16 cellular contexts compared by ENCODE assay signal in genomic region chr1:246726881-246727280, GRCh38. TPM values are rescaled to one million over a fixed set of nuclear protein-coding genes. Genes with fewer than 3 reads are reported as not detected.
DNase-seq lines count a peak whose midpoint lies in the region; TF ChIP-seq lines count a peak whose summit lies in the region.
"Had no signal": no experiment of that assay in that cellular context is flagged by ENCODE, and none has a peak within 500 bp of the region (broad histone marks: within the 10 kb centered on the region; RNA-seq: fewer than 3 reads in every experiment).

No MANE protein-coding gene starts in this region.

- H3K4me1 ChIP-seq in GM23248 (ENCODE audit: insufficient read depth), result peaks cover 12% of the 10 kb centered on the region

- no peak overlapping the region for H3K9ac ChIP-seq in GM23248
- H3K9ac ChIP-seq: KMS-11 had no signal

- 76 to 82% methylated on average over 4 of the region's 4 CpGs for WGBS in GM23248 (ENCODE audit: low coverage in 1 of 2, low lambda C conversion rate in 2 of 2, missing lambda C conversion rate in 2 of 2), 2 experiments

- H3K36me3 ChIP-seq in GM23248 (ENCODE audit: low read depth), result peaks cover 34% of the 10 kb centered on the region

- H3K4me3 ChIP-seq in GM23248, result no peak overlapping the region

- H3K27ac Mint-ChIP-seq in mesothelial cell of epicardium, result no peak overlapping the region
- H3K27ac Mint-ChIP-seq: activated T-helper 2 cell treated with anti-CD3 and anti-CD28 coated beads, Interferon-gamma antibody, Interleukin-2, Interleukin-4, amounts not matched to agents 10 μg/mL and 5 μg/mL and 100 μg/mL, durations not matched to agents 14 hours and 24 hours and 36 hours; CD4-positive, CD25-positive, alpha-beta regulatory T cell had no signal

- H3K4me3 Mint-ChIP-seq in mesothelial cell of epicardium, result no peak overlapping the region

- H3K9me2 ChIP-seq in GM23248 (ENCODE audit: insufficient read depth), result no peaks in the 10 kb centered on the region

- DNase-seq in Ammon's horn (ENCODE audit: low spot score) (peak; percentile 73), amygdala (lab: John Stamatoyannopoulos, UW) (peak in 29 of 56 donors; percentile 1 to 67 (median 20)), inferior parietal cortex (ENCODE audit: extremely low spot score) (peak; percentile 81), nucleus accumbens (lab: John Stamatoyannopoulos, UW) (peak in 32 of 56 donors; percentile 2 to 71 (median 21)), NCI-H226 (no peak), mesothelial cell of epicardium (ENCODE audit: low spot score in 2 of 2, unreplicated experiment in 2 of 2) (no peak), GM23248 (no peak)
- no peak for DNase-seq in effector CD4-positive, alpha-beta T cell
- DNase-seq: activated CD4-positive, CD25-positive, alpha-beta regulatory T cell treated with anti-CD3 and anti-CD28 coated beads, Interleukin-2, amount 50 U/mL, for 72 hours; CD4-positive, CD25-positive, alpha-beta regulatory T cell; DMS53; kidney; NCI-H1105; T-helper 9 cell had no signal

- no peaks in the 10 kb centered on the region for H3K27me3 ChIP-seq in GM23248 (replicated peaks; ENCODE audit: insufficient read depth)

- H3K27me3 Mint-ChIP-seq in mesothelial cell of epicardium (ENCODE audit: low read depth), result no peaks in the 10 kb centered on the region

- H4K20me1 ChIP-seq in GM23248 (ENCODE audit: insufficient read depth), result no peaks in the 10 kb centered on the region

- no peaks in the 10 kb centered on the region for H3K9me3 ChIP-seq in GM23248 (ENCODE audit: low read depth)

- H3F3A ChIP-seq in GM23248 (ENCODE audit: insufficient read depth), result 0 out of 2 replicates have a peak, but pooled peaks cover 6% of the 10 kb centered on the region

- in situ Hi-C loops in GM23248 (cut with MboI), result no loop called here

- no peak overlapping the region for H3K4me2 ChIP-seq in GM23248 (ENCODE audit: unreplicated experiment)
- H3K4me2 ChIP-seq: KMS-11 had no signal

- H3K9me3 Mint-ChIP-seq in mesothelial cell of epicardium, result peaks cover 37% of the 10 kb centered on the region

- peaks cover 8% of the 10 kb centered on the region; the same call in 1 of the 2 replicates for H3K79me2 ChIP-seq in GM23248 (ENCODE audit: insufficient read depth)

- H3K4me1 Mint-ChIP-seq in mesothelial cell of epicardium, result peaks cover 14% of the 10 kb centered on the region

- peaks cover 52% of the 10 kb centered on the region for H3K36me3 Mint-ChIP-seq in mesothelial cell of epicardium

- H3K27ac ChIP-seq in GM23248, result no peak overlapping the region
- H3K27ac ChIP-seq: KMS-11 had no signal

- no peak for TF ChIP-seq CTCF in mesothelial cell of epicardium (IDR thresholded peaks at IDR 0.05; ENCODE audit: unreplicated experiment)

- no peak overlapping the region for H2AFZ ChIP-seq in GM23248

RNA-seq across cellular contexts. Expression of gene SCCPDH, which starts 2.7 kb away (rescaled TPM):
- total RNA-seq in mesothelial cell of epicardium, result 34.3 to 35.3 TPM (median 35.1 TPM) in 3 replicates
- total RNA-seq in GM23248 (2014; rRNA removed; shearing (Covaris generic)), result 26.4 and 36.3 TPM in 2 replicates
- 37.5 and 40.3 TPM in 2 replicates for polyA plus RNA-seq in GM23248 (2016; fragmentation: Nextera tagmentation; extraction: Ambion mirVana)

Comparison
In these comparisons a context has a peak if more than half of its experiments do, and no peak if none do; other contexts are left out.
1. DNase-seq: peak in Ammon's horn (single experiment), amygdala (29 of 56), inferior parietal cortex (single experiment) and nucleus accumbens (32 of 56); none in NCI-H226 (single experiment), effector CD4-positive, alpha-beta T cell (single experiment), mesothelial cell of epicardium (0 of 2) and GM23248 (single experiment).